In the genomic region with DNA sequence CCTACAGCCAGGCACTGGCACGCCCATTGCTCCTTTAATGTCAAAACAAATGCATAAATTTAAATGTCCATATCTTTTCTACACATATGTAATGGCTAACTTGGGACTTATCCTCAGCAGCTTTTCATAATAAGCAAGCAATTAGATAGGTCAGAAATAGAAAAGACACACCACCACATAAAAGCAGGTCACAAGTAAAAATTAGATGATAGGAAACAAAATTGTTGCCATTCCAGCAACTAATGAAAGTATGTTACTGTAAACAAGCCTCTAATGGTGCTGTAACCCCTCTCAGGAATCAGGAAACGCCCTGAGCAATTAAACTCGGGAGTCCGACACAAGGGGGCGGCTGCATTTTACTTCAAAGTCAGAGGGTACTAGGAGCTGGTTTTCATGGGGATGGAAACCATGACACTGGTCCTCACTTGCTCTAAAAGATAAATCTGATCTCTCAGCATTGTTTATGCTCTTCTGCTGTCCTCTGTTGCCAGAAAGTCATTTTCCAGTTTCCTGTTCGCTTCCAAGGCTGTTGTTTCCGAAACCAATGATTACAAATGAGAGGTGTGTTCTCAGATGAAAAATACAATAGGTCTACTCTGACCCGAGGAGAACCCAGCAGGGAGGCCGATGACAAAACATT, we compare ENCODE assay signal across 11 cellular contexts.
A peak's percentile ranks its signal among the peaks of the same experiment; 100 is the strongest.
DNase-seq lines count a peak whose midpoint lies in the region; ATAC-seq, FAIRE-seq and TF ChIP-seq lines count a peak whose summit lies in the region.
"Had no signal": no experiment of that assay in that cellular context is flagged by ENCODE, and none has a peak within 500 bp of the region (broad histone marks: within the 10 kb centered on the region; RNA-seq: fewer than 3 reads in every experiment).

No MANE protein-coding gene starts in this region.

- no peak for DNase-seq in effector memory CD8-positive, alpha-beta T cell
- no peak for DNase-seq in naive thymus-derived CD8-positive, alpha-beta T cell
- no peak for DNase-seq in OCI-M2 (lab: John Stamatoyannopoulos, UW; ENCODE audit: unreplicated experiment)
- DNase-seq in H54 (ENCODE audit: insufficient read length, low spot score): no peak
- DNase-seq in DMS53 (lab: John Stamatoyannopoulos, UW): no peak
- DNase-seq: activated T-cell treated with anti-CD3 and anti-CD28 coated beads for 4 hours, left ventricle myocardium superior, NCI-H1092 treated with DMSO at 0.1 percent for 48 hours had no signal

- no peak overlapping the region for H3K27ac ChIP-seq in BLaER1

- peaks cover 36 to 57% of the 10 kb centered on the region in 2 donors for H3K4me1 Mint-ChIP-seq in effector memory CD8-positive, alpha-beta T cell (ENCODE audit: low read depth in 2 of 2)
- H3K4me1 Mint-ChIP-seq in naive thymus-derived CD8-positive, alpha-beta T cell: peaks cover 16 to 43% (median 37%) of the 10 kb centered on the region in 4 donors

- no peak for TF ChIP-seq EP300 in Ishikawa (IDR thresholded peaks at IDR 0.05; ENCODE audit: borderline replicate concordance)

- 0 out of 2 replicates have a peak, but pooled peaks cover 3% of the 10 kb centered on the region for H3K36me3 ChIP-seq in BLaER1

- no peak overlapping the region for H3K4me3 ChIP-seq in BLaER1

- peak overlapping the region; percentile 5 to 55 for H3K4me3 Mint-ChIP-seq in effector memory CD8-positive, alpha-beta T cell
- peak overlapping the region in 6 of 10 donors; percentile 23 to 65 (median 44) for H3K4me3 Mint-ChIP-seq in naive thymus-derived CD8-positive, alpha-beta T cell

- POLR2A ChIA-PET in naive thymus-derived CD8-positive, alpha-beta T cell (lab: Charles Lee): interaction anchor here (0.9 to 1.9 kb wide), 2 partner anchors 11 to 12 kb away, joined by 4 to 11 read pairs; no protein-coding TSS in a partner anchor

- TF ChIP-seq RAD21 in Ishikawa (IDR thresholded peaks at IDR 0.05; ENCODE audit: low read depth): 0 out of 2 replicates have a peak, but pooled peaks have one; percentile 4

- H3K4me2 ChIP-seq in BLaER1: peak overlapping the region; percentile 70

- no peaks in the 10 kb centered on the region for H4K20me1 ChIP-seq in BLaER1

- no peak for TF ChIP-seq POLR2A in H54 (IDR thresholded peaks at IDR 0.05; ENCODE audit: low read depth, low read length)

- peak overlapping the region; percentile 58 to 90 for H3K27ac Mint-ChIP-seq in effector memory CD8-positive, alpha-beta T cell
- peak overlapping the region in 8 of 10 donors; percentile 9 to 88 (median 64) for H3K27ac Mint-ChIP-seq in naive thymus-derived CD8-positive, alpha-beta T cell

- peaks cover 9% of the 10 kb centered on the region for H3K9me3 ChIP-seq in BLaER1

- H3K36me3 Mint-ChIP-seq in effector memory CD8-positive, alpha-beta T cell (ENCODE audit: insufficient read depth): peaks cover 33% of the 10 kb centered on the region
- peaks cover 3 to 10% (median 4%) of the 10 kb centered on the region in 3 donors for H3K36me3 Mint-ChIP-seq in naive thymus-derived CD8-positive, alpha-beta T cell

- H3K9ac ChIP-seq in BLaER1: no peak overlapping the region

- H3K9me3 Mint-ChIP-seq in effector memory CD8-positive, alpha-beta T cell: no peaks in the 10 kb centered on the region
- H3K9me3 Mint-ChIP-seq in naive thymus-derived CD8-positive, alpha-beta T cell: peaks cover 0 to 2% (median 0%) of the 10 kb centered on the region in 9 donors

- H3K4me1 ChIP-seq in BLaER1: peaks cover 56% of the 10 kb centered on the region

- ATAC-seq in effector memory CD8-positive, alpha-beta T cell (replicated peaks): no peak
- no peak for ATAC-seq in naive thymus-derived CD8-positive, alpha-beta T cell
- no peak for ATAC-seq in HG02884 (IDR thresholded peaks at IDR 0.05; ENCODE audit: unreplicated experiment)
- ATAC-seq: left ventricle myocardium superior had no signal

- no peaks in the 10 kb centered on the region for H3K27me3 Mint-ChIP-seq in effector memory CD8-positive, alpha-beta T cell
- no peaks in the 10 kb centered on the region for H3K27me3 Mint-ChIP-seq in naive thymus-derived CD8-positive, alpha-beta T cell

- no peaks in the 10 kb centered on the region for H3K27me3 ChIP-seq in BLaER1

- no peak for FAIRE-seq in H54 (lab: Jason Lieb, UNC)

TF ChIP-seq in Ishikawa, 13 proteins besides CTCF, POLR2A, EP300 and RAD21:
- no peak for TF ChIP-seq ZBTB7A (IDR thresholded peaks at IDR 0.05; ENCODE audit: low read depth)
- TF ChIP-seq YY1 (IDR thresholded peaks at IDR 0.05; ENCODE audit: low read depth): no peak
- TF ChIP-seq CREB1 (IDR thresholded peaks at IDR 0.05; ENCODE audit: low read depth): no peak
- no peak for TF ChIP-seq TCF12 (IDR thresholded peaks at IDR 0.05; ENCODE audit: low read depth)
